ENCODE assay signal across 8 cellular contexts in the genomic region with DNA sequence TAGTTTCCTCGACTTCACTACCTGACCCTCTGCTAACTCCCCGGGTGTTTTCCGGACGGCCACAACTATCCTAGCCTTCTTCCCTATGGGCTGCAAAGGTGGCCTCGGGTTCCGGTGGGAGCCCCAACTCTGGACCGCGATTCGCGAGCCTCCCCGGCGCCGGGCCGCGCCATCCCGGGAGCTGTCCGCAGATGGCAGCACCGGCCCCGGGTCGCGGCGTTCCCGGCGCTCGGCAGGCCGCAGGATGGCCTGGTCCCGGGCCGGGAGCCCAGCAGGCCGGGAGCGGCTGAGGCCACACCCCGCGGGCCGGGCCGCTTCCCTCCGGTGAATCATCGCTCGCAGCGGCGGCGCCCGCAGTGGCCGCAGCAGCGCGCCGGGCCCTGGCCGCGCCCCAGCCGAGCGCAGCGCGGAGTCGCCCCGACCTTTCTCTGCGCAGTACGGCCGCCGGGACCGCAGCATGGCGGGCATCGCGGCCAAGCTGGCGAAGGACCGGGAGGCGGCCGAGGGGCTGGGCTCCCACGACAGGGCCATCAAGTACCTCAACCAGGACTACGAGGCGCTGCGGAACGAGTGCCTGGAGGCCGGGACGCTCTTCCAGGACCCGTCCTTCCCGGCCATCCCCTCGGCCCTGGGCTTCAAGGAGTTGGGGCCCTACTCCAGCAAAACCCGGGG. TPM values are rescaled to one million over a fixed set of nuclear protein-coding genes. Genes with fewer than 3 reads are reported as not detected.
DNase-seq lines count a peak whose midpoint lies in the region; ATAC-seq, FAIRE-seq and TF ChIP-seq lines count a peak whose summit lies in the region.

TSS of gene CAPN2 (plus strand) at position 356 of the 672 bp plus-strand sequence. CDS start at position 458, 102 bp downstream.

- H3K56ac ChIP-seq in H1 (replicated peaks; ENCODE audit: insufficient read length, low read depth, low read length): peak within 1 kb of the TSS; percentile 40

- WGBS in H1 (ENCODE audit: extremely low coverage in 1 of 2, insufficient coverage in 1 of 2, insufficient read length in 1 of 2, insufficient replicate concordance in 2 of 2, low coverage in 1 of 2, low lambda C conversion rate in 2 of 2, missing lambda C conversion rate in 1 of 2), 2 experiments: 2% methylated on average over 58 of the region's 76 CpGs; no CpG with 5 or more reads in 1 of the 2 experiments
- WGBS in lung, 2 donors: 0% methylated on average over 58 to 76 of the region's 76 CpGs

- no peak within 1 kb of the TSS for H2AK5ac ChIP-seq in H1 (ENCODE audit: low read depth, low read length)

- no peak within 1 kb of the TSS for H2BK12ac ChIP-seq in H1 (ENCODE audit: low read depth, low read length)

- TF ChIP-seq CTCF in activated CD8-positive, alpha-beta T cell treated with anti-CD3 and anti-CD28 coated beads for 36 hours (IDR thresholded peaks at IDR 0.05): peak; percentile 51
- TF ChIP-seq CTCF in H1 (IDR thresholded peaks at IDR 0.05; ENCODE audit: control extremely low read depth in 1 of 3, insufficient read depth in 1 of 3, low read depth in 1 of 3, low read length in 3 of 3) (peak; percentile 67 to 85 (median 68)), lung (IDR thresholded peaks at IDR 0.05; ENCODE audit: control extremely low read depth, extremely low read depth) (peak; percentile 60)

- peak within 1 kb of the TSS; percentile 81 for H3K27ac Mint-ChIP-seq in activated CD8-positive, alpha-beta T cell treated with anti-CD3 and anti-CD28 coated beads for 36 hours

- H3K4me3 Mint-ChIP-seq in activated CD8-positive, alpha-beta T cell treated with anti-CD3 and anti-CD28 coated beads for 36 hours: peak within 1 kb of the TSS; percentile 86

- H3K4me2 ChIP-seq in H1 (ENCODE audit: insufficient read depth in 1 of 2, low read depth in 2 of 2, low read length in 2 of 2): peak within 1 kb of the TSS; percentile 82 to 84

- peak within 1 kb of the TSS; percentile 31 to 76 (median 67) for H3K9ac ChIP-seq in H1 (replicated peaks in 1 of 4; ENCODE audit: extremely low read depth in 1 of 4, low read depth in 3 of 4, low read length in 3 of 4)

- no peak within 1 kb of the TSS for H2BK20ac ChIP-seq in H1 (ENCODE audit: low read length)

- peak within 1 kb of the TSS; percentile 89 for H4K8ac ChIP-seq in H1 (ENCODE audit: extremely low read depth, insufficient read depth, low read length)

- no peak within 1 kb of the TSS for H4K5ac ChIP-seq in H1 (ENCODE audit: insufficient read length, low read depth, low read length)

- CTCF ChIA-PET in activated CD8-positive, alpha-beta T cell treated with anti-CD3 and anti-CD28 coated beads for 36 hours (lab: Charles Lee): interaction anchor here (0.6 to 3.2 kb wide), 9 partner anchors 9 to 473 kb away, joined by 3 to 24 read pairs (median 4); no protein-coding TSS in a partner anchor
- CTCF ChIA-PET in H1 (lab: Charles Lee; ENCODE audit: partially characterized antibody): interaction anchor here (0.6 to 5.2 kb wide), 12 partner anchors 15 to 339 kb away, joined by 3 to 50 read pairs (median 3); no protein-coding TSS in a partner anchor

- H3K4me1 Mint-ChIP-seq in activated CD8-positive, alpha-beta T cell treated with anti-CD3 and anti-CD28 coated beads for 36 hours (ENCODE audit: low read depth): peaks cover 51% of the 10 kb centered on the region

- POLR2A ChIA-PET in activated CD8-positive, alpha-beta T cell treated with anti-CD3 and anti-CD28 coated beads for 36 hours (lab: Charles Lee): interaction anchor here (0.6 to 2.6 kb wide), 4 partner anchors 15 to 133 kb away, joined by 3 to 11 read pairs (median 8); partner anchors contain the start of gene TP53BP2
- POLR2A ChIA-PET in H1 (lab: Charles Lee; ENCODE audit: partially characterized antibody): interaction anchor here (1.0 to 2.4 kb wide), 6 partner anchors 17 to 133 kb away, joined by 3 to 10 read pairs (median 5); partner anchors contain the start of gene TP53BP2

- no peak for TF ChIP-seq EP300 in H1 (IDR thresholded peaks at IDR 0.05; ENCODE audit: borderline replicate concordance in 1 of 2, low read depth in 2 of 2, low read length in 2 of 2)

- H4K91ac ChIP-seq in H1 (replicated peaks; ENCODE audit: insufficient read length, low read length): peak within 1 kb of the TSS; percentile 68

- no peak within 1 kb of the TSS; the same call in 1 of the 2 replicates for H3K27ac ChIP-seq in H1 (ENCODE audit: low read depth, low read length)
- peak within 1 kb of the TSS; percentile 95 for H3K27ac ChIP-seq in lung (ENCODE audit: low read depth in 1 of 2, low read length in 1 of 2)

- TF ChIP-seq POLR2A in H1 (IDR thresholded peaks at IDR 0.05; ENCODE audit: control extremely low read depth in 1 of 2, low read depth in 2 of 2, low read length in 2 of 2): peak in 1 of 2 experiments; percentile 30; a peak in 1 of 3 replicates

- H3K23me2 ChIP-seq in H1 (ENCODE audit: low read depth, low read length): peaks cover 8% of the 10 kb centered on the region; the same call in 1 of the 2 replicates

- peaks cover 0 to 2% of the 10 kb centered on the region in 2 experiments for H4K20me1 ChIP-seq in H1 (replicated peaks in 1 of 2; ENCODE audit: control insufficient read depth in 1 of 2, insufficient read depth in 2 of 2, low read length in 2 of 2)

- H3K14ac ChIP-seq in H1 (ENCODE audit: insufficient read length): peak within 1 kb of the TSS; percentile 54

- H3K79me1 ChIP-seq in H1 (ENCODE audit: low read depth, low read length): no peaks in the 10 kb centered on the region

- H2BK120ac ChIP-seq in H1 (replicated peaks; ENCODE audit: low read depth, low read length): no peak within 1 kb of the TSS

- no peak within 1 kb of the TSS for H2BK5ac ChIP-seq in H1 (ENCODE audit: low read depth, low read length)

- no peak within 1 kb of the TSS for H3K4ac ChIP-seq in H1 (replicated peaks; ENCODE audit: insufficient read length, low read depth, low read length)

- H2AFZ ChIP-seq in H1 (ENCODE audit: low read length): peak within 1 kb of the TSS; percentile 82; the same call in 1 of the 2 replicates

- H3K4me1 ChIP-seq in H1 (replicated peaks in 1 of 4; ENCODE audit: control insufficient read depth in 3 of 4, insufficient read depth in 4 of 4, low read length in 3 of 4): peaks cover 3 to 10% (median 7%) of the 10 kb centered on the region in 4 experiments
- H3K4me1 ChIP-seq in lung (ENCODE audit: control insufficient read depth in 2 of 2, insufficient read depth in 2 of 2, low read length in 2 of 2): peaks cover 19% of the 10 kb centered on the region in 2 donors

- TF ChIP-seq RAD21 in H1 (IDR thresholded peaks at IDR 0.05 in 1 of 2, conservative IDR thresholded peaks at IDR 0.05 in 1 of 2; ENCODE audit: low read depth in 2 of 2, low read length in 2 of 2): peak; percentile 68 to 88

- H3K18ac ChIP-seq in H1 (ENCODE audit: extremely low read depth, low read length): peak within 1 kb of the TSS; percentile 81

- ATAC-seq in HG02938 (IDR thresholded peaks at IDR 0.05; ENCODE audit: unreplicated experiment) (peak; percentile 44), lung (ENCODE audit: insufficient read depth, low FRiP score) (peak; percentile 94)
- peak; percentile 54 for ATAC-seq in activated CD8-positive, alpha-beta T cell treated with anti-CD3 and anti-CD28 coated beads for 36 hours

- peak; percentile 90 for DNase-seq in ACHN
- DNase-seq in GM18507 (ENCODE audit: extremely low spot score, insufficient read length, low read depth): peak; percentile 50
- peak; percentile 47 for DNase-seq in NCI-H446 treated with DMSO at 0.1 percent for 48 hours (lab: John Stamatoyannopoulos, UW)
- peak; percentile 54 for DNase-seq in activated CD8-positive, alpha-beta T cell treated with anti-CD3 and anti-CD28 coated beads for 36 hours
- peak in 1 of 2 experiments; percentile 83 for DNase-seq in H1 (ENCODE audit: low read depth in 1 of 2, low spot score in 2 of 2)
- peak; percentile 77 for DNase-seq in lung (ENCODE audit: low spot score)
- peak; percentile 48 to 53 for DNase-seq in stimulated activated CD8-positive, alpha-beta memory T cell treated with anti-CD3 and anti-CD28 coated beads, Interleukin-15, amount 100 ng/mL, for 48 hours (ENCODE audit: low read depth in 2 of 2)

- peaks cover 4% of the 10 kb centered on the region for H3K36me3 Mint-ChIP-seq in activated CD8-positive, alpha-beta T cell treated with anti-CD3 and anti-CD28 coated beads for 36 hours (ENCODE audit: low read depth)

- no peak within 1 kb of the TSS for H3K23ac ChIP-seq in H1 (ENCODE audit: insufficient read length)

- no peaks in the 10 kb centered on the region for H3K9me3 Mint-ChIP-seq in activated CD8-positive, alpha-beta T cell treated with anti-CD3 and anti-CD28 coated beads for 36 hours

- H3K4me3 ChIP-seq in H1 (ENCODE audit: extremely low read depth in 1 of 4, insufficient read depth in 2 of 4, low read depth in 3 of 4, low read length in 4 of 4) (peak within 1 kb of the TSS; percentile 58 to 76 (median 62)), lung (peak within 1 kb of the TSS; percentile 82)

- no peaks in the 10 kb centered on the region for H3K36me3 ChIP-seq in H1 (ENCODE audit: control insufficient read depth in 2 of 4, insufficient read depth in 4 of 4, low read length in 3 of 4)
- H3K36me3 ChIP-seq in lung (ENCODE audit: control insufficient read depth in 2 of 2, insufficient read depth in 2 of 2, low read length in 2 of 2): peaks cover 0 to 2% of the 10 kb centered on the region in 2 donors

- in situ Hi-C loops in ACHN (cut with HindIII; ENCODE audit: low pct_ligation_motif_present, low pct_unique_long_range_greater_than_20kb, low sequenced_read_pairs): no loop called here

- H3K27me3 ChIP-seq in H1 (replicated peaks in 1 of 4; ENCODE audit: control insufficient read depth in 3 of 4, extremely low read depth in 1 of 4, insufficient read depth in 3 of 4, low read length in 3 of 4): peaks cover 0 to 50% (median 38%) of the 10 kb centered on the region in 4 experiments; a peak in 6 of 7 replicates
- H3K27me3 ChIP-seq in lung (ENCODE audit: control insufficient read depth, insufficient read depth): no peaks in the 10 kb centered on the region

- intact Hi-C loops in activated CD8-positive, alpha-beta T cell treated with anti-CD3 and anti-CD28 coated beads for 36 hours (cut with micrococcal nuclease): loop anchor here (5.0 kb wide), 1 partner anchor 35 kb away; no protein-coding TSS in a partner anchor

- no peaks in the 10 kb centered on the region for H3K27me3 Mint-ChIP-seq in activated CD8-positive, alpha-beta T cell treated with anti-CD3 and anti-CD28 coated beads for 36 hours

- no peaks in the 10 kb centered on the region for H3K9me3 ChIP-seq in H1 (ENCODE audit: insufficient read depth in 2 of 2, low read depth in 1 of 2, low read length in 1 of 2)
- no peaks in the 10 kb centered on the region for H3K9me3 ChIP-seq in lung (ENCODE audit: control insufficient read depth in 2 of 2, insufficient read depth in 1 of 2, low read length in 1 of 2)

- peak within 1 kb of the TSS; percentile 61; the same call in 1 of the 2 replicates for H2BK15ac ChIP-seq in H1 (ENCODE audit: low read length)

- no peaks in the 10 kb centered on the region for H3K79me2 ChIP-seq in H1 (ENCODE audit: control insufficient read depth in 1 of 2, insufficient read depth in 2 of 2, low read length in 2 of 2)

- FAIRE-seq in GM18507 (lab: Jason Lieb, UNC) (no peak), H1 (lab: Jason Lieb, UNC) (no peak)

RNA-seq across cellular contexts. Expression of gene CAPN2, which starts in this region (rescaled TPM):
- total RNA-seq in activated CD8-positive, alpha-beta T cell treated with anti-CD3 and anti-CD28 coated beads for 36 hours: 10 to 100 TPM; 31.5 to 33.6 TPM
- 9.2 and 9.4 TPM in 2 replicates for total RNA-seq in H1 (2021; fragmentation: NEBNext Ultra II Directional; extraction: Animal tissue kit (Norgen Biotek cat#: 25700))
- polyA plus RNA-seq in H1 (2011; rRNA removed) (9.1 and 10.3 TPM in 2 replicates), lung (100 to 1,000 TPM; 144 to 168 TPM)
- polyA plus RNA-seq in H1 (2011; cell fraction: cytosol; rRNA removed): 12.1 TPM
- polyA plus RNA-seq in H1 (2011; cell fraction: nucleus; rRNA removed): 18.7 TPM
- 16.8 to 24.6 TPM (median 19.6 TPM) in 4 replicates for polyA plus RNA-seq in H1 (2012, experiment 1 of 2)
- polyA plus RNA-seq in H1 (2012, experiment 2 of 2): 2.8 TPM
- 8.5 TPM for polyA plus RNA-seq in H1 (2013, experiment 1 of 2)
- polyA plus RNA-seq in H1 (2013, experiment 2 of 2): 8.5 TPM
- 10.8 and 24.0 TPM in 2 replicates for polyA minus RNA-seq in H1 (2011; rRNA and poly(A)+ RNA removed)
- 15.3 TPM for polyA minus RNA-seq in H1 (2011; cell fraction: cytosol; rRNA and poly(A)+ RNA removed)
- 12.7 TPM for polyA minus RNA-seq in H1 (2011; cell fraction: nucleus; rRNA and poly(A)+ RNA removed)
- total RNA-seq in lung: 100 to 1,000 TPM; 169 to 353 TPM

Comparison
In these comparisons a context has a peak if more than half of its experiments do, and no peak if none do; other contexts are left out.
1. RNA of gene CAPN2 (total RNA-seq): 169 to 353 TPM in lung; 31.5 to 33.6 TPM in activated CD8-positive, alpha-beta T cell treated with anti-CD3 and anti-CD28 coated beads for 36 hours and 9.2 to 9.4 TPM in H1; every median in the first group is over 4 times any median in the second.
2. RNA of gene CAPN2 (polyA plus RNA-seq): 144 to 168 TPM in lung; 2.8 to 24.6 TPM in H1; every median in the first group is over 4 times any median in the second.
3. ATAC-seq: peak in every context shown above with its lines; median percentile 94 in lung; 54 in activated CD8-positive, alpha-beta T cell treated with anti-CD3 and anti-CD28 coated beads for 36 hours; 44 in HG02938.
4. Peak in every context shown above with its lines, with median percentiles within 50 percentile points of each other: CTCF ChIP-seq.